Comparison of ENCODE assay signal across 25 cellular contexts in genomic region chr15:40831861-40832260, GRCh38. TPM values are rescaled to one million over a fixed set of nuclear protein-coding genes. Genes with fewer than 3 reads are reported as not detected.
"Had no signal": no experiment of that assay in that cellular context is flagged by ENCODE, and none has a peak within 500 bp of the region (broad histone marks: within the 10 kb centered on the region; RNA-seq: fewer than 3 reads in every experiment).

No MANE protein-coding gene starts in this region.

- H3K9ac ChIP-seq: SK-N-SH had no signal

- FAIRE-seq: HTR-8/SVneo, RCC 7860 had no signal

- H3K27me3 Mint-ChIP-seq: T-cell had no signal

- H3K4me3 ChIP-seq: MG63 had no signal

- H3K4me2 ChIP-seq: SK-N-SH had no signal

- ATAC-seq: T-cell had no signal

- H3K9me3 Mint-ChIP-seq: T-cell had no signal

- DNase-seq: Karpas-422, KG1, MG63, NCI-H1092, NCI-H1105 treated with DMSO at 0.1 percent for 48 hours, NCI-H1417 treated with DMSO at 0.1 percent for 48 hours, NCI-H146, NCI-H1694 treated with DMSO at 0.1 percent for 48 hours, NCI-H1930, NCI-H2081, NCI-H2107, NCI-H2227 treated with DMSO at 0.1 percent for 48 hours, NCI-H524, NCI-H69, NCI-H774, SHP77, SK-N-SH, SW 1271, T-cell had no signal

- H3K27me3 ChIP-seq: MG63 had no signal

- H3K4me1 Mint-ChIP-seq: T-cell had no signal

- H3K36me3 Mint-ChIP-seq: T-cell had no signal

- H3K9me3 ChIP-seq: MG63, SK-N-SH had no signal

- H3K36me3 ChIP-seq: MG63 had no signal

- H3K4me3 Mint-ChIP-seq: T-cell had no signal

- H3K27ac Mint-ChIP-seq: T-cell had no signal

- H3K27ac ChIP-seq: HL-60, RWPE1 had no signal

RNA-seq across cellular contexts. Expression of gene PPP1R14D, which starts 3.4 kb away (rescaled TPM):
- total RNA-seq: NCI-H460, SK-MEL-5, T-cell had no signal
- polyA plus RNA-seq: SK-N-SH had no signal

RNA-seq across cellular contexts. Expression of gene RHOV, which starts 42.2 kb away (rescaled TPM):
- total RNA-seq: T-cell had no signal
